ENCODE assay signal across 9 cellular contexts in genomic region chr18:45670281-45670962, GRCh38. TPM values are rescaled to one million over a fixed set of nuclear protein-coding genes. Genes with fewer than 3 reads are reported as not detected.
DNase-seq lines count a peak whose midpoint lies in the region; ATAC-seq lines count a peak whose summit lies in the region.
"Had no signal": no experiment of that assay in that cellular context is flagged by ENCODE, and none has a peak within 500 bp of the region (broad histone marks: within the 10 kb centered on the region; RNA-seq: fewer than 3 reads in every experiment).

No MANE protein-coding gene starts in this region.

- DNase-seq in activated CD4-positive, CD25-positive, alpha-beta regulatory T cell (lab: John Stamatoyannopoulos, UW), result peak in 3 of 4 experiments; percentile 7 to 12 (median 8)
- no peak for DNase-seq in activated CD4-positive, CD25-positive, alpha-beta regulatory T cell treated with anti-CD3 and anti-CD28 coated beads, Interleukin-2, amount 50 U/mL, for 72 hours
- DNase-seq in T follicular helper cell (ENCODE audit: low read depth), result peak; percentile 29
- DNase-seq in dermis blood vessel endothelial cell, result peak; percentile 18
- DNase-seq in stimulated activated CD4-positive, alpha-beta T cell treated with anti-CD3 and anti-CD28 coated beads, Interleukin-15, amount 100 ng/mL, for 48 hours (ENCODE audit: low read depth in 2 of 2), result peak; percentile 36 to 46
- no peak for DNase-seq in medulla oblongata (ENCODE audit: extremely low spot score)

- no peak for ATAC-seq in HG03196 (IDR thresholded peaks at IDR 0.05; ENCODE audit: unreplicated experiment)
- ATAC-seq in HG03460 (IDR thresholded peaks at IDR 0.05; ENCODE audit: unreplicated experiment), result no peak
- ATAC-seq: A549 had no signal

RNA-seq across cellular contexts. Expression of gene SLC14A1, which starts 53.6 kb away (rescaled TPM):
- total RNA-seq in dermis blood vessel endothelial cell, result not detected in 2 replicates

RNA-seq across cellular contexts. Expression of gene SLC14A2, which starts 55.1 kb away (rescaled TPM):
- total RNA-seq in dermis blood vessel endothelial cell, result not detected in 2 replicates

Comparison
In these comparisons a context has a peak if more than half of its experiments do, and no peak if none do; other contexts are left out.
1. DNase-seq: peak in activated CD4-positive, CD25-positive, alpha-beta regulatory T cell (3 of 4), T follicular helper cell (single experiment), dermis blood vessel endothelial cell (single experiment) and stimulated activated CD4-positive, alpha-beta T cell treated with anti-CD3 and anti-CD28 coated beads, Interleukin-15, amount 100 ng/mL, for 48 hours (2 of 2); none in activated CD4-positive, CD25-positive, alpha-beta regulatory T cell treated with anti-CD3 and anti-CD28 coated beads, Interleukin-2, amount 50 U/mL, for 72 hours (single experiment) and medulla oblongata (single experiment).